Comparison of ENCODE assay signal across 17 cellular contexts in the genomic region with DNA sequence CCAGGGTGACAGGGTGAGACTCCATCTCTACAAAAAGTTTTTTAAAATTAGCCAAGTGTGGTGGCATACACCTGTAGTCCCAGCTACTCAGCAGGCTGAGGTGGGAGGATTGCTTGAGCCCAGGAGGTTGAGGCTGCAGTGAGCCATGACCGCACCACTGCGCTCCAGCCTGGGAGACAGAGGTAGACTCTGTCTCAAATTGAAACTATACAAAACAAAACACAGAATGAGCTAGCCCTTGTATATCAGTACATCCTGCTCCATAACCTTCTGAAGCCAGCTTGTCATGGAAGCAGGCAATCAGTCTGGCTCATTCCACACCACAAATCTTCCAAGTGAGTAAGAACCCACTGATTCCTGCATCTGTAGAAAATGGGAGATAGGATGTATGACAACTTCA. TPM values are rescaled to one million over a fixed set of nuclear protein-coding genes. Genes with fewer than 3 reads are reported as not detected.
DNase-seq lines count a peak whose midpoint lies in the region; ATAC-seq and TF ChIP-seq lines count a peak whose summit lies in the region.
"Had no signal": no experiment of that assay in that cellular context is flagged by ENCODE, and none has a peak within 500 bp of the region (broad histone marks: within the 10 kb centered on the region; RNA-seq: fewer than 3 reads in every experiment).

No MANE protein-coding gene starts in this region.

- CTCF ChIA-PET in MCF 10A (lab: Yijun Ruan, JAX) = interaction anchor here (0.6 to 0.7 kb wide), 3 partner anchors 11 to 129 kb away, joined by 3 to 4 read pairs (median 3); no protein-coding TSS in a partner anchor

- ATAC-seq in HG02642 (IDR thresholded peaks at IDR 0.05; ENCODE audit: poor library complexity, unreplicated experiment) (peak; percentile 55), HG03558 (IDR thresholded peaks at IDR 0.05; ENCODE audit: extremely low read depth, unreplicated experiment) (peak; percentile 64)
- ATAC-seq: activated naive CD8-positive, alpha-beta T cell treated with anti-CD3 and anti-CD28 coated beads, Interleukin-2, amount 50 U/mL, for 24 hours; CD8-positive, alpha-beta T cell had no signal

- H3K27me3 ChIP-seq in breast epithelium = peaks cover 0 to 14% of the 10 kb centered on the region in 2 donors
- H3K27me3 ChIP-seq: transverse colon had no signal

- intact Hi-C loops in MCF 10A (cut with micrococcal nuclease) (no loop called here), breast epithelium (cut with DNase I; ENCODE audit: low total_unique reads) (no loop called here)

- no TSS peak for BruUV-seq in MCF 10A (replicated peaks; lab: Mats Ljungman, UMichigan)

- H3K4me1 ChIP-seq in breast epithelium = no peaks in the 10 kb centered on the region
- H3K4me1 ChIP-seq: transverse colon had no signal

- H3K4me1 Mint-ChIP-seq in MCF 10A (ENCODE audit: insufficient read depth, unreplicated experiment) = peaks cover 30% of the 10 kb centered on the region

- H3K4me3 ChIP-seq in breast epithelium = no peak overlapping the region
- H3K4me3 ChIP-seq: transverse colon had no signal

- H3K36me3 ChIP-seq in breast epithelium = no peaks in the 10 kb centered on the region
- H3K36me3 ChIP-seq: transverse colon had no signal

- no peak for TF ChIP-seq POLR2A in breast epithelium (IDR thresholded peaks at IDR 0.05)

- peaks cover 7% of the 10 kb centered on the region for H3K9me3 Mint-ChIP-seq in MCF 10A (ENCODE audit: unreplicated experiment)
- H3K9me3 Mint-ChIP-seq: activated naive CD8-positive, alpha-beta T cell treated with anti-CD3 and anti-CD28 coated beads, Interleukin-2, amount 50 U/mL, for 24 hours; CD8-positive, alpha-beta T cell had no signal

- TF ChIP-seq CTCF in MCF 10A (IDR thresholded peaks at IDR 0.05; ENCODE audit: unreplicated experiment) (no peak), breast epithelium (IDR thresholded peaks at IDR 0.05) (no peak)

- POLR2A ChIA-PET in MCF 10A (lab: Yijun Ruan, JAX) = interaction anchor here (0.8 to 1.6 kb wide), 6 partner anchors 10 to 45 kb away, joined by 3 to 5 read pairs (median 4); no protein-coding TSS in a partner anchor

- no peaks in the 10 kb centered on the region for H3K9me3 ChIP-seq in breast epithelium
- H3K9me3 ChIP-seq: transverse colon had no signal

- H3K27me3 Mint-ChIP-seq in MCF 10A (ENCODE audit: insufficient read depth, unreplicated experiment) = no peaks in the 10 kb centered on the region
- H3K27me3 Mint-ChIP-seq: activated naive CD8-positive, alpha-beta T cell treated with anti-CD3 and anti-CD28 coated beads, Interleukin-2, amount 50 U/mL, for 24 hours had no signal

- peak overlapping the region; percentile 98 for H3K27ac Mint-ChIP-seq in MCF 10A (ENCODE audit: low read depth, unreplicated experiment)
- H3K27ac Mint-ChIP-seq: activated naive CD8-positive, alpha-beta T cell treated with anti-CD3 and anti-CD28 coated beads, Interleukin-2, amount 50 U/mL, for 24 hours; CD8-positive, alpha-beta T cell had no signal

- H3K36me3 Mint-ChIP-seq in MCF 10A (ENCODE audit: insufficient read depth, unreplicated experiment) = peaks cover 26% of the 10 kb centered on the region

- DNase-seq in MCF 10A (ENCODE audit: unreplicated experiment) (no peak), breast epithelium (ENCODE audit: low spot score in 2 of 2) (no peak), NCI-H1417 (lab: John Stamatoyannopoulos, UW) (no peak), epidermal melanocyte (ENCODE audit: insufficient read length, low spot score) (no peak), GDM1 (lab: John Stamatoyannopoulos, UW) (no peak)
- no peak for DNase-seq in activated naive CD4-positive, alpha-beta T cell treated with anti-CD3 and anti-CD28 coated beads, Interleukin-2, amount 50 U/mL, for 16 hours
- DNase-seq: 8988T; activated CD4-positive, alpha-beta T cell treated with anti-CD3 and anti-CD28 coated beads for 48 hours; activated naive CD8-positive, alpha-beta T cell treated with anti-CD3 and anti-CD28 coated beads, Interleukin-2, amount 50 U/mL, for 24 hours; activated T-cell treated with anti-CD3 and anti-CD28 coated beads for 4 hours; CD8-positive, alpha-beta T cell; mesenchymal stem cell; stimulated activated CD4-positive, alpha-beta T cell treated with anti-CD3 and anti-CD28 coated beads, Interleukin-2, amount 100 ng/mL, for 48 hours; T-helper 9 cell had no signal

- no peak overlapping the region for H3K27ac ChIP-seq in breast epithelium
- H3K27ac ChIP-seq: transverse colon had no signal

- no peak overlapping the region for H3K4me3 Mint-ChIP-seq in MCF 10A (ENCODE audit: unreplicated experiment)
- H3K4me3 Mint-ChIP-seq: activated naive CD8-positive, alpha-beta T cell treated with anti-CD3 and anti-CD28 coated beads, Interleukin-2, amount 50 U/mL, for 24 hours; CD8-positive, alpha-beta T cell had no signal

RNA-seq across cellular contexts. Expression of gene CD99L2, which starts 49.0 kb away (rescaled TPM):
- 37.6 and 42.4 TPM in 2 replicates for total RNA-seq in MCF 10A (2022)
- 10 to 100 TPM; 28.1 to 81.4 (median 32.1) TPM for total RNA-seq in breast epithelium
